Comparison of ENCODE assay signal across 16 cellular contexts in the genomic region with DNA sequence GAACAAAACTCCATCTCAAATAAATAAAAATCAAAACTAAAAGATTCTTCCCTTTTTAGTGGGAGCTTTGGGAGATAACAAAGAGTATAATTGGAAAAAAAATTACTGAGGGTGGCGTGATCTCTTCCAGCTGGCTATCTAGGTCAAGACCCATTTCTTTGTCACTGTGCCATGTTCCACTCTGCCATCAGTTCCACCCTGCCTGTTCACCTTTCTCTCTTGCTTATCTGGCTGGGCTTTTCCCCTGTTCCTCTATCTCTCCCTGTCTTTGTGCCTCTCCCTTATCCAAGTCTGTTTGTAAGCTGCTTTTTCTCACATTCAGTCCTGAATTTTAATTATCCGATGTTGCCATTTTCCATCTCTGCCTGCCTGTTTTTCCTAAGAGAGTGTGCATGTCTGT. TPM values are rescaled to one million over a fixed set of nuclear protein-coding genes. Genes with fewer than 3 reads are reported as not detected.
"Had no signal": no experiment of that assay in that cellular context is flagged by ENCODE, and none has a peak within 500 bp of the region (broad histone marks: within the 10 kb centered on the region; RNA-seq: fewer than 3 reads in every experiment).

No MANE protein-coding gene starts in this region.

- H3K9me3 ChIP-seq: esophagus squamous epithelium, pancreas, SJSA1, tibial artery had no signal

- H3K9me3 Mint-ChIP-seq: activated B cell treated with CpG ODN at 0.5 μM for 24 hours; activated CD4-positive, alpha-beta T cell treated with anti-CD3 and anti-CD28 coated beads, Interleukin-2, amount 10 ng/mL, durations not matched to agents 7 days and 5 days; activated naive CD4-positive, alpha-beta T cell treated with anti-CD3 and anti-CD28 coated beads, Interleukin-2, amount 50 U/mL, for 24 hours; activated T-helper 2 cell treated with anti-CD3 and anti-CD28 coated beads, Interferon-gamma antibody, Interleukin-2, Interleukin-4, amounts not matched to agents 10 μg/mL and 5 μg/mL and 100 μg/mL, durations not matched to agents 14 hours and 24 hours and 36 hours; neural progenitor cell; T-cell had no signal

- H3K27ac Mint-ChIP-seq: activated B cell treated with CpG ODN at 0.5 μM for 24 hours; activated CD4-positive, alpha-beta T cell treated with anti-CD3 and anti-CD28 coated beads, Interleukin-2, amount 10 ng/mL, durations not matched to agents 7 days and 5 days; activated naive CD4-positive, alpha-beta T cell treated with anti-CD3 and anti-CD28 coated beads, Interleukin-2, amount 50 U/mL, for 24 hours; activated T-helper 2 cell treated with anti-CD3 and anti-CD28 coated beads, Interferon-gamma antibody, Interleukin-2, Interleukin-4, amounts not matched to agents 10 μg/mL and 5 μg/mL and 100 μg/mL, durations not matched to agents 14 hours and 24 hours and 36 hours; neural progenitor cell; T-cell had no signal

- DNase-seq: activated B cell treated with CpG ODN at 0.5 μM for 24 hours; activated CD4-positive, alpha-beta T cell treated with anti-CD3 and anti-CD28 coated beads, Interleukin-2, amount 10 ng/mL, durations not matched to agents 7 days and 5 days; amniotic stem cell; brain microvascular endothelial cell; esophagus squamous epithelium; foreskin fibroblast; glutamatergic neuron; mesenchymal stem cell; pancreas; small intestine; T-cell; tibial artery had no signal

- ATAC-seq: T-cell had no signal

- H3K9ac ChIP-seq: neural progenitor cell had no signal

- H3K27me3 ChIP-seq: brain microvascular endothelial cell, esophagus squamous epithelium, neural progenitor cell, pancreas, SJSA1, tibial artery had no signal

- H3K4me3 Mint-ChIP-seq: activated B cell treated with CpG ODN at 0.5 μM for 24 hours; activated CD4-positive, alpha-beta T cell treated with anti-CD3 and anti-CD28 coated beads, Interleukin-2, amount 10 ng/mL, durations not matched to agents 7 days and 5 days; activated naive CD4-positive, alpha-beta T cell treated with anti-CD3 and anti-CD28 coated beads, Interleukin-2, amount 50 U/mL, for 24 hours; neural progenitor cell; T-cell had no signal

- H3K27me3 Mint-ChIP-seq: activated B cell treated with CpG ODN at 0.5 μM for 24 hours; activated CD4-positive, alpha-beta T cell treated with anti-CD3 and anti-CD28 coated beads, Interleukin-2, amount 10 ng/mL, durations not matched to agents 7 days and 5 days; activated naive CD4-positive, alpha-beta T cell treated with anti-CD3 and anti-CD28 coated beads, Interleukin-2, amount 50 U/mL, for 24 hours; T-cell had no signal

- H3K4me1 Mint-ChIP-seq: activated B cell treated with CpG ODN at 0.5 μM for 24 hours; activated CD4-positive, alpha-beta T cell treated with anti-CD3 and anti-CD28 coated beads, Interleukin-2, amount 10 ng/mL, durations not matched to agents 7 days and 5 days; activated naive CD4-positive, alpha-beta T cell treated with anti-CD3 and anti-CD28 coated beads, Interleukin-2, amount 50 U/mL, for 24 hours; neural progenitor cell; T-cell had no signal

- H3K4me1 ChIP-seq: SJSA1 had no signal

- H3K27ac ChIP-seq: brain microvascular endothelial cell, esophagus squamous epithelium, neural progenitor cell, pancreas, SJSA1 had no signal

- H3K36me3 ChIP-seq: brain microvascular endothelial cell, pancreas had no signal

- H3K4me3 ChIP-seq: esophagus squamous epithelium, neural progenitor cell, pancreas, SJSA1, tibial artery had no signal

RNA-seq across cellular contexts. Expression of a gene that starts 41.1 kb away (rescaled TPM):
- total RNA-seq: activated B cell treated with CpG ODN at 0.5 μM for 24 hours; activated CD4-positive, alpha-beta T cell treated with anti-CD3 and anti-CD28 coated beads, Interleukin-2, amount 10 ng/mL, durations not matched to agents 7 days and 5 days; activated T-helper 2 cell treated with anti-CD3 and anti-CD28 coated beads, Interferon-gamma antibody, Interleukin-2, Interleukin-4, amounts not matched to agents 10 μg/mL and 5 μg/mL and 100 μg/mL, durations not matched to agents 14 hours and 24 hours and 36 hours; pancreas; SJSA1; T-cell had no signal
